15 cellular contexts compared by ENCODE assay signal in genomic region chr12:109611223-109611622, GRCh38. TPM values are rescaled to one million over a fixed set of nuclear protein-coding genes. Genes with fewer than 3 reads are reported as not detected.
DNase-seq lines count a peak whose midpoint lies in the region; ATAC-seq and TF ChIP-seq lines count a peak whose summit lies in the region.
"Had no signal": no experiment of that assay in that cellular context is flagged by ENCODE, and none has a peak within 500 bp of the region (broad histone marks: within the 10 kb centered on the region; RNA-seq: fewer than 3 reads in every experiment).

No MANE protein-coding gene starts in this region.

- peaks cover 36% of the 10 kb centered on the region for H3K27me3 ChIP-seq in osteoblast (ENCODE audit: insufficient read depth, low read length)

- no peaks in the 10 kb centered on the region for H3K79me2 ChIP-seq in osteoblast (ENCODE audit: insufficient read depth, low read length)

- no peak overlapping the region for H3K27ac ChIP-seq in osteoblast (ENCODE audit: low read depth, low read length)
- H3K27ac ChIP-seq: C4-2B had no signal

- no peak overlapping the region for H3K4me2 ChIP-seq in osteoblast (ENCODE audit: insufficient read depth, low read length)

- ATAC-seq in Right ventricle myocardium inferior = no peak
- no peak for ATAC-seq in left ventricle myocardium superior
- ATAC-seq in SK-N-SH treated with all-trans-retinoic acid at 6 μM for 48 hours = peak; percentile 22; the same call in 1 of the 3 replicates
- ATAC-seq: HepG2 had no signal

- H3K9me3 ChIP-seq in osteoblast (ENCODE audit: low read depth, low read length) = no peaks in the 10 kb centered on the region
- H3K9me3 ChIP-seq: Caco-2 had no signal

- H3K4me1 ChIP-seq in osteoblast (ENCODE audit: insufficient read depth, low read length) = no peaks in the 10 kb centered on the region

- H2AFZ ChIP-seq in osteoblast (ENCODE audit: low read length) = no peak overlapping the region

- intact Hi-C loops in Right ventricle myocardium inferior (cut with DNase I) = no loop called here
- intact Hi-C loops in left ventricle myocardium superior (cut with micrococcal nuclease) = no loop called here

- TF ChIP-seq CTCF in osteoblast (IDR thresholded peaks at IDR 0.05; ENCODE audit: extremely low read depth, low read depth, low read length) = no peak

- H3K36me3 ChIP-seq in osteoblast (ENCODE audit: insufficient read depth, low read length) = no peaks in the 10 kb centered on the region

- DNase-seq in Right ventricle myocardium inferior (ENCODE audit: missing footprints) = peak; percentile 3
- no peak for DNase-seq in left ventricle myocardium superior
- DNase-seq in M059J (ENCODE audit: low read depth) = peak; percentile 41
- DNase-seq in osteoblast (ENCODE audit: insufficient read length, low spot score, missing footprints) = peak; percentile 85
- DNase-seq in activated CD4-positive, CD25-positive, alpha-beta regulatory T cell (lab: John Stamatoyannopoulos, UW) = no peak
- no peak for DNase-seq in medulla oblongata (ENCODE audit: extremely low spot score)
- no peak for DNase-seq in NCI-H524 treated with DMSO at 0.1 percent for 48 hours (lab: John Stamatoyannopoulos, UW)
- DNase-seq: 8988T; Caco-2; CD4-positive, alpha-beta T cell; GDM1; H9 had no signal

- H3K4me3 ChIP-seq in osteoblast (ENCODE audit: insufficient read depth, low read length) = no peak overlapping the region

- H4K20me1 ChIP-seq in osteoblast (ENCODE audit: insufficient read depth, low read length) = no peaks in the 10 kb centered on the region

TF ChIP-seq in SK-N-SH treated with all-trans-retinoic acid at 6 μM for 48 hours, 23 proteins besides CTCF, POLR2A, EP300 and RAD21:
- TF ChIP-seq ZFP3 (CRISPR knock-in tag; IDR thresholded peaks at IDR 0.05) = peak; percentile 73; the same call in 1 of the 2 replicates
- no peak for TF ChIP-seq TOX (CRISPR knock-in tag; IDR thresholded peaks at IDR 0.05; ENCODE audit: borderline replicate concordance)

RNA-seq across cellular contexts. Expression of gene MVK, which starts 37.6 kb away (rescaled TPM):
- total RNA-seq in Right ventricle myocardium inferior (11.8 TPM), left ventricle myocardium superior (9.7 TPM), osteoblast (31.1 and 31.2 TPM in 2 replicates)
- 22.4 and 30.6 TPM in 2 replicates for total RNA-seq in M059J (2014; rRNA removed; shearing (Covaris generic))

RNA-seq across cellular contexts. Expression of gene MMAB, which starts 37.9 kb away (rescaled TPM):
- total RNA-seq in Right ventricle myocardium inferior = 61.7 TPM
- 55.1 TPM for total RNA-seq in left ventricle myocardium superior
- 36.0 and 40.1 TPM in 2 replicates for total RNA-seq in M059J (2014; rRNA removed; shearing (Covaris generic))
- 34.4 and 35.7 TPM in 2 replicates for total RNA-seq in osteoblast

Comparison
In these comparisons a context has a peak if more than half of its experiments do, and no peak if none do; other contexts are left out.
1. DNase-seq: peak in Right ventricle myocardium inferior (single experiment), M059J (single experiment) and osteoblast (single experiment); none in left ventricle myocardium superior (single experiment), activated CD4-positive, CD25-positive, alpha-beta regulatory T cell (0 of 4), medulla oblongata (single experiment) and NCI-H524 treated with DMSO at 0.1 percent for 48 hours (single experiment).